Comparison of ENCODE assay signal across 12 cellular contexts in genomic region chr5:128695791-128696520, GRCh38.
DNase-seq lines count a peak whose midpoint lies in the region; ATAC-seq and TF ChIP-seq lines count a peak whose summit lies in the region.
"Had no signal": no experiment of that assay in that cellular context is flagged by ENCODE, and none has a peak within 500 bp of the region (broad histone marks: within the 10 kb centered on the region; RNA-seq: fewer than 3 reads in every experiment).

No MANE protein-coding gene starts in this region.

- DNase-seq in NCI-H69 (lab: John Stamatoyannopoulos, UW) (peak; percentile 2), endothelial cell (ENCODE audit: low spot score) (peak; percentile 10), osteoblast (ENCODE audit: insufficient read length, low spot score, missing footprints) (no peak), MV-4-11 (lab: John Stamatoyannopoulos, UW) (no peak)
- DNase-seq in activated effector memory CD4-positive, alpha-beta T cell treated with Interleukin-2 at 50 U/mL for 16 hours = no peak
- DNase-seq: activated CD4-positive, alpha-beta T cell treated with anti-CD3 and anti-CD28 coated beads for 36 hours; DMS79; NCI-H524 treated with DMSO at 0.1 percent for 48 hours had no signal

- no peak overlapping the region for H3K4me2 ChIP-seq in osteoblast (ENCODE audit: insufficient read depth, low read length)

- ATAC-seq in HG03108 (IDR thresholded peaks at IDR 0.05; ENCODE audit: unreplicated experiment) = no peak
- no peak for ATAC-seq in GM18520 (IDR thresholded peaks at IDR 0.05; ENCODE audit: unreplicated experiment)
- ATAC-seq: activated CD4-positive, alpha-beta T cell treated with anti-CD3 and anti-CD28 coated beads for 36 hours had no signal

- no peaks in the 10 kb centered on the region for H3K36me3 ChIP-seq in osteoblast (ENCODE audit: insufficient read depth, low read length)
- H3K36me3 ChIP-seq: vagina had no signal

- no peaks in the 10 kb centered on the region for H3K79me2 ChIP-seq in osteoblast (ENCODE audit: insufficient read depth, low read length)

- H2AFZ ChIP-seq in osteoblast (ENCODE audit: low read length) = no peak overlapping the region

- H3K27ac Mint-ChIP-seq in endothelial cell (ENCODE audit: unreplicated experiment) = no peak overlapping the region
- H3K27ac Mint-ChIP-seq: activated CD4-positive, alpha-beta T cell treated with anti-CD3 and anti-CD28 coated beads for 36 hours had no signal

- no peaks in the 10 kb centered on the region for H4K20me1 ChIP-seq in osteoblast (ENCODE audit: insufficient read depth, low read length)

- TF ChIP-seq CTCF in GM12873 (IDR thresholded peaks at IDR 0.05; ENCODE audit: insufficient read depth, low read depth, low read length, missing control alignments) (peak; percentile 31), endothelial cell (IDR thresholded peaks at IDR 0.05; ENCODE audit: unreplicated experiment) (peak; percentile 52), osteoblast (IDR thresholded peaks at IDR 0.05; ENCODE audit: extremely low read depth, low read depth, low read length) (peak; percentile 38)

- no peak overlapping the region for H3K27ac ChIP-seq in osteoblast (ENCODE audit: low read depth, low read length)
- H3K27ac ChIP-seq: vagina had no signal

- H3K4me3 Mint-ChIP-seq in endothelial cell (ENCODE audit: unreplicated experiment) = no peak overlapping the region
- H3K4me3 Mint-ChIP-seq: activated CD4-positive, alpha-beta T cell treated with anti-CD3 and anti-CD28 coated beads for 36 hours had no signal

- peaks cover 3% of the 10 kb centered on the region for H3K27me3 Mint-ChIP-seq in endothelial cell (ENCODE audit: unreplicated experiment)
- H3K27me3 Mint-ChIP-seq: activated CD4-positive, alpha-beta T cell treated with anti-CD3 and anti-CD28 coated beads for 36 hours had no signal

- H3K9me3 Mint-ChIP-seq in endothelial cell (ENCODE audit: unreplicated experiment) = no peaks in the 10 kb centered on the region

- no peaks in the 10 kb centered on the region for H3K4me1 Mint-ChIP-seq in endothelial cell (ENCODE audit: unreplicated experiment)
- H3K4me1 Mint-ChIP-seq: activated CD4-positive, alpha-beta T cell treated with anti-CD3 and anti-CD28 coated beads for 36 hours had no signal

- H3K27me3 ChIP-seq in osteoblast (ENCODE audit: insufficient read depth, low read length) = no peaks in the 10 kb centered on the region
- H3K27me3 ChIP-seq: vagina had no signal

- H3K4me3 ChIP-seq in osteoblast (ENCODE audit: insufficient read depth, low read length) = no peak overlapping the region
- H3K4me3 ChIP-seq: vagina had no signal

- no peaks in the 10 kb centered on the region for H3K4me1 ChIP-seq in osteoblast (ENCODE audit: insufficient read depth, low read length)
- H3K4me1 ChIP-seq: vagina had no signal

- no peaks in the 10 kb centered on the region for H3K36me3 Mint-ChIP-seq in endothelial cell (ENCODE audit: low read depth, unreplicated experiment)

- no peaks in the 10 kb centered on the region for H3K9me3 ChIP-seq in osteoblast (ENCODE audit: low read depth, low read length)
- H3K9me3 ChIP-seq: vagina had no signal

Comparison
In these comparisons a context has a peak if more than half of its experiments do, and no peak if none do; other contexts are left out.
1. DNase-seq: peak in NCI-H69 (single experiment) and endothelial cell (single experiment); none in osteoblast (single experiment), activated effector memory CD4-positive, alpha-beta T cell treated with Interleukin-2 at 50 U/mL for 16 hours (single experiment) and MV-4-11 (single experiment).
2. Peak in every context shown above with its lines, with median percentiles within 50 percentile points of each other: CTCF ChIP-seq.